In the genomic region with DNA sequence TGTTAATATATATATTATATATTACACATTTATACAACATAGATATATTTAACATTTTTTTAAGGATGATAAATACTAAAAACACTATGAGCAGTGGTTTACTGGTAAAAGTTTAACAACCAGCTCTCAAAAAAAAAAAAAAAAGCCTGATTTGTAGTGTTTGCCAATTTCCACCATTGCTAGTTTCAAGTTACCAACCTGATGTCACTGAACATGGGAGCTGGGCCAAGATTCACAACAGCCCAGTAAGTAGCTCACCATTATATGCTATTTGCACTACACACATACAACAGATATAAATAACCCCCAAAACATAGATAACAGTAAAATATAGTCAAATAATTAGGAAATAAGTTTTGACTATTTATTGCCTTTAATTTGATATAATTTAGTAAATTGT, we compare ENCODE assay signal across 10 cellular contexts. TPM values are rescaled to one million over a fixed set of nuclear protein-coding genes. Genes with fewer than 3 reads are reported as not detected.
DNase-seq lines count a peak whose midpoint lies in the region; ATAC-seq lines count a peak whose summit lies in the region.
"Had no signal": no experiment of that assay in that cellular context is flagged by ENCODE, and none has a peak within 500 bp of the region (broad histone marks: within the 10 kb centered on the region; RNA-seq: fewer than 3 reads in every experiment).

No MANE protein-coding gene starts in this region.

- DNase-seq in DMS153 (lab: John Stamatoyannopoulos, UW) (peak; percentile 83), NCI-H128 (lab: John Stamatoyannopoulos, UW; ENCODE audit: unreplicated experiment) (peak; percentile 25), NCI-H748 treated with DMSO at 0.1 percent for 48 hours (lab: John Stamatoyannopoulos, UW) (peak; percentile 64), fibroblast of peridontal ligament (ENCODE audit: extremely low read depth) (peak; percentile 13), HT-29 (ENCODE audit: low spot score) (no peak), SW 1271 (lab: John Stamatoyannopoulos, UW) (no peak)
- no peak for DNase-seq in effector CD8-positive, alpha-beta T cell (lab: John Stamatoyannopoulos, UW)
- DNase-seq: activated CD4-positive, alpha-beta T cell treated with anti-CD3 and anti-CD28 coated beads for 4 hours; islet precursor cell had no signal

- no peak for ATAC-seq in HG03571 (IDR thresholded peaks at IDR 0.05; ENCODE audit: unreplicated experiment)

RNA-seq across cellular contexts. Expression of a gene that starts 28.9 kb away (rescaled TPM):
- total RNA-seq in HT-29 (2014; rRNA removed; shearing (Covaris generic)), result 20.6 and 22.6 TPM in 2 replicates

Comparison
In these comparisons a context has a peak if more than half of its experiments do, and no peak if none do; other contexts are left out.
1. DNase-seq: peak in DMS153 (single experiment), NCI-H128 (single experiment), NCI-H748 treated with DMSO at 0.1 percent for 48 hours (single experiment) and fibroblast of peridontal ligament (single experiment); none in HT-29 (single experiment), effector CD8-positive, alpha-beta T cell (single experiment) and SW 1271 (0 of 2).